ENCODE assay signal across 8 cellular contexts in genomic region chr7:11212080-11212711, GRCh38.
A peak's percentile ranks its signal among the peaks of the same experiment; 100 is the strongest.
DNase-seq lines count a peak whose midpoint lies in the region; TF ChIP-seq lines count a peak whose summit lies in the region.

No MANE protein-coding gene starts in this region.

- H3K27ac ChIP-seq in H9 (ENCODE audit: insufficient read length, low read depth, low read length) (no peak overlapping the region), RWPE1 (no peak overlapping the region)

- no peak overlapping the region for H2AK5ac ChIP-seq in H9 (ENCODE audit: insufficient read length, low read length)

- no peaks in the 10 kb centered on the region; the same call in 1 of the 2 replicates for H3K27me3 Mint-ChIP-seq in H9 (ENCODE audit: low read depth)

- no peak overlapping the region for H2BK120ac ChIP-seq in H9 (ENCODE audit: low read depth, low read length, poor library complexity, severe bottlenecking)

- H3K9me3 Mint-ChIP-seq in H9 = no peaks in the 10 kb centered on the region; a peak in 1 of 5 replicates

- no peak overlapping the region for H2BK12ac ChIP-seq in H9 (ENCODE audit: insufficient read length, low read depth, low read length)

- H3K4me2 ChIP-seq in H9 (ENCODE audit: insufficient read depth, insufficient read length, low read length) = no peak overlapping the region
- peak overlapping the region; percentile 58 for H3K4me2 ChIP-seq in skeletal muscle satellite cell (ENCODE audit: low read length)

- H3K4ac ChIP-seq in H9 (ENCODE audit: low read depth, low read length) = no peak overlapping the region

- 0 out of 4 replicates have a peak, but pooled peaks cover 0 to 3% of the 10 kb centered on the region in 2 experiments for H3K4me1 Mint-ChIP-seq in H9

- H3K56ac ChIP-seq in H9 (ENCODE audit: insufficient read length, low read depth, low read length) = no peak overlapping the region

- CTCF ChIA-PET in RWPE1 (lab: Yijun Ruan, JAX) = interaction anchor here (0.6 to 1.2 kb wide), 9 partner anchors 14 to 1260 kb away, joined by 3 to 12 read pairs (median 3); a partner anchor contains a TSS

- WGBS in H9 (ENCODE audit: extremely low coverage, insufficient read length, low lambda C conversion rate) = no CpG with 5 or more reads among the region's 4 CpGs

- no peak overlapping the region for H3K18ac ChIP-seq in H9 (ENCODE audit: insufficient read length, low read depth, low read length)

- H3K4me1 ChIP-seq in H9 (ENCODE audit: insufficient read depth, low read length) = no peaks in the 10 kb centered on the region
- H3K4me1 ChIP-seq in skeletal muscle satellite cell (ENCODE audit: control insufficient read depth, insufficient read depth, low read length) = no peaks in the 10 kb centered on the region

- no peak overlapping the region for H4K5ac ChIP-seq in H9 (ENCODE audit: insufficient read length, low read depth, low read length)

- H3K9ac ChIP-seq in H9 (ENCODE audit: extremely low read depth, insufficient read length, low read length) (no peak overlapping the region), skeletal muscle satellite cell (ENCODE audit: low read depth, low read length) (no peak overlapping the region)

- H4K91ac ChIP-seq in H9 (ENCODE audit: insufficient read length, low read depth, low read length) = no peak overlapping the region

- H3K27ac Mint-ChIP-seq in H9 = no peak overlapping the region

- TF ChIP-seq CTCF in H9 (conservative IDR thresholded peaks at IDR 0.05) (peak; percentile 86), LNCaP clone FGC (IDR thresholded peaks at IDR 0.05; ENCODE audit: control insufficient read depth, extremely low read depth, insufficient read depth) (peak; percentile 82), RWPE1 (conservative IDR thresholded peaks at IDR 0.05; ENCODE audit: low read depth) (peak; percentile 93)

- no peak overlapping the region for H3K4me3 Mint-ChIP-seq in H9

- no peak overlapping the region for H2BK15ac ChIP-seq in H9 (ENCODE audit: low read depth, low read length)

- no peak overlapping the region for H2AFZ ChIP-seq in H9 (ENCODE audit: low read length)

- H2BK5ac ChIP-seq in H9 (ENCODE audit: insufficient read length, low read length) = no peak overlapping the region

- H3K4me3 ChIP-seq in LNCaP clone FGC (ENCODE audit: low read depth, low read length) = no peak overlapping the region
- no peak overlapping the region for H3K4me3 ChIP-seq in skeletal muscle satellite cell (ENCODE audit: low read length)

- no peaks in the 10 kb centered on the region for H3K79me2 ChIP-seq in H9 (ENCODE audit: insufficient read depth, low read length)

- H3K36me3 Mint-ChIP-seq in H9 (ENCODE audit: insufficient read depth in 1 of 3, low read depth in 3 of 3) = no peaks in the 10 kb centered on the region

- H3K9me3 ChIP-seq in H9 (ENCODE audit: control insufficient read depth, low read depth, low read length) (no peaks in the 10 kb centered on the region), skeletal muscle satellite cell (replicated peaks; ENCODE audit: low read length) (no peaks in the 10 kb centered on the region)

- no peak overlapping the region for H2BK20ac ChIP-seq in H9 (ENCODE audit: low read depth, low read length, poor library complexity, severe bottlenecking)

- H3K23me2 ChIP-seq in H9 (ENCODE audit: insufficient read length, low read depth, low read length, poor library complexity, severe bottlenecking) = no peaks in the 10 kb centered on the region

- peak; percentile 68 for DNase-seq in SIG-M5 treated with dmso at 0.1 percent for 504 hours (lab: John Stamatoyannopoulos, UW; ENCODE audit: unreplicated experiment)
- no peak for DNase-seq in SIG-M5 (lab: John Stamatoyannopoulos, UW)
- peak; percentile 41 for DNase-seq in H9
- peak; percentile 59 for DNase-seq in LNCaP clone FGC (ENCODE audit: low read depth)
- DNase-seq in RWPE1 (ENCODE audit: low spot score) = peak; percentile 49
- DNase-seq in anterior cingulate cortex (lab: John Stamatoyannopoulos, UW) = peak in 48 of 58 donors; percentile 1 to 70 (median 19)
- DNase-seq in hepatic stellate cell (ENCODE audit: low spot score) = peak; percentile 8

- H4K20me1 ChIP-seq in H9 (ENCODE audit: control insufficient read depth, insufficient read depth, insufficient read length) = no peaks in the 10 kb centered on the region

- no peak overlapping the region for H3K23ac ChIP-seq in H9 (ENCODE audit: insufficient read length, low read depth, low read length)

- no peak overlapping the region for H3K14ac ChIP-seq in H9 (ENCODE audit: insufficient read depth, low read length)

- H3K36me3 ChIP-seq in skeletal muscle satellite cell (ENCODE audit: insufficient read depth, low read length) = no peaks in the 10 kb centered on the region

- H3T11ph ChIP-seq in H9 (ENCODE audit: low read length) = no peak overlapping the region

- H3K79me1 ChIP-seq in H9 (ENCODE audit: insufficient read depth, low read depth, low read length, poor library complexity, severe bottlenecking) = no peaks in the 10 kb centered on the region

- POLR2A ChIA-PET in RWPE1 (lab: Yijun Ruan, JAX; ENCODE audit: low non-redundant PET) = no interaction called here

- H3K27me3 ChIP-seq in H9 (ENCODE audit: insufficient read depth, low read length) (no peaks in the 10 kb centered on the region), skeletal muscle satellite cell (ENCODE audit: control insufficient read depth, insufficient read depth, low read length) (no peaks in the 10 kb centered on the region)

- no peak overlapping the region for H4K8ac ChIP-seq in H9 (replicated peaks; ENCODE audit: insufficient read length, low read depth, low read length)
